In the genomic region with DNA sequence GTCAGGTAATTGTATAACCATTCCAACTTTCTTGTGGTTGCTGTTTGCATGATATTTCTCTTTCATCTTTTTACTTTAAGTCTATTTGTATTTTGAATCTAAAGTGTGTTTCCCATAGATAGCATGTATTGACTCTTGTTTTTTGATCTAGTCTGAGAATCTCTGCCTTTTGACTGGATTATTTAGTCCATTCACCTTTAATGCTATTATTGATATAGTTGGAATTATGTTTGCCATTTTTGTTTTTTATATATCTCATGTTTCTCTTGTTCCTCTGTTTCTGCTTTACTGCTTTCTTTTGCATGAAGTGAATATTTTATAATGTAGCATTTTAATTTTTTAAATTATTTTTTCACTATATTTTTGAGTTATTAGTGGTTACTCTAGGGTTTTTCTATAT, we compare ENCODE assay signal across 20 cellular contexts.
"Had no signal": no experiment of that assay in that cellular context is flagged by ENCODE, and none has a peak within 500 bp of the region (broad histone marks: within the 10 kb centered on the region; RNA-seq: fewer than 3 reads in every experiment).

No MANE protein-coding gene starts in this region.

- DNase-seq: colonic mucosa; cortex of kidney; dorsolateral prefrontal cortex; effector CD4-positive, alpha-beta T cell; effector CD8-positive, alpha-beta T cell; effector memory CD4-positive, alpha-beta T cell; esophagus squamous epithelium; gastrocnemius medialis; glutamatergic neuron; head of caudate nucleus; heart left ventricle; heart right ventricle had no signal

- H3K27ac ChIP-seq: colonic mucosa, coronary artery, dorsolateral prefrontal cortex, epithelial cell of prostate, esophagus muscularis mucosa, esophagus squamous epithelium, gastrocnemius medialis, gastroesophageal sphincter, heart left ventricle, heart right ventricle had no signal

- H3K27me3 ChIP-seq: colonic mucosa, dorsolateral prefrontal cortex, esophagus muscularis mucosa, esophagus squamous epithelium, foreskin keratinocyte, gastrocnemius medialis, gastroesophageal sphincter, heart left ventricle, heart right ventricle had no signal

- H3K4me1 ChIP-seq: colonic mucosa, esophagus muscularis mucosa, gastrocnemius medialis, gastroesophageal sphincter, heart left ventricle had no signal

- ATAC-seq: gastroesophageal sphincter, heart left ventricle had no signal

- H3K36me3 ChIP-seq: colonic mucosa, esophagus muscularis mucosa, esophagus squamous epithelium, gastrocnemius medialis, gastroesophageal sphincter, heart left ventricle, heart right ventricle had no signal

- FAIRE-seq: colon, endometrium, frontal cortex had no signal

- H3K9me3 ChIP-seq: colonic mucosa had no signal

- H3K4me3 ChIP-seq: colonic mucosa, coronary artery, dorsolateral prefrontal cortex, esophagus muscularis mucosa, esophagus squamous epithelium, gastroesophageal sphincter, heart left ventricle, heart right ventricle had no signal
